Comparison of ENCODE assay signal across 34 cellular contexts in genomic region chr11:59678813-59679165, GRCh38. TPM values are rescaled to one million over a fixed set of nuclear protein-coding genes. Genes with fewer than 3 reads are reported as not detected.
"Had no signal": no experiment of that assay in that cellular context is flagged by ENCODE, and none has a peak within 500 bp of the region (broad histone marks: within the 10 kb centered on the region; RNA-seq: fewer than 3 reads in every experiment).

No MANE protein-coding gene starts in this region.

- ATAC-seq: T-helper 17 cell had no signal

- H3K36me3 ChIP-seq: adrenal gland, breast epithelium, Peyer's patch had no signal

- H3K9me3 ChIP-seq: adrenal gland, breast epithelium, Peyer's patch had no signal

- H3K27me3 ChIP-seq: adrenal gland, breast epithelium, Peyer's patch had no signal

- H3K27ac ChIP-seq: adrenal gland, breast epithelium, coronary artery, Peyer's patch, RWPE1 had no signal

- H3K4me3 ChIP-seq: adrenal gland, breast epithelium, coronary artery, Peyer's patch had no signal

- H3K4me1 ChIP-seq: adrenal gland, breast epithelium, Peyer's patch had no signal

- DNase-seq: activated B cell treated with CpG ODN at 0.5 μM for 24 hours; activated CD4-positive, alpha-beta T cell treated with anti-CD3 and anti-CD28 coated beads for 1 hour; activated CD4-positive, alpha-beta T cell treated with anti-CD3 and anti-CD28 coated beads, Interleukin-2, amount 10 ng/mL, durations not matched to agents 24 days and 14 days; activated CD4-positive, alpha-beta T cell treated with anti-CD3 and anti-CD28 coated beads, Interleukin-2, amount 50 U/mL, for 48 hours; activated naive CD4-positive, alpha-beta T cell treated with anti-CD3 and anti-CD28 coated beads, Interleukin-2, amount 50 U/mL, for 16 hours; activated naive CD8-positive, alpha-beta T cell treated with anti-CD3 and anti-CD28 coated beads, Interleukin-2, amount 10 ng/mL, durations not matched to agents 7 days and 5 days; activated T-cell treated with anti-CD3 and anti-CD28 coated beads for 4 hours; activated T-cell treated with anti-CD3 and anti-CD28 coated beads, Interleukin-2, amount 50 U/mL, for 72 hours; adrenal gland; anterior cingulate cortex; central memory CD4-positive, alpha-beta T cell; KG1; NCI-H1048; NCI-H1417 treated with DMSO at 0.1 percent for 48 hours; NCI-H1694; NCI-H2029; NCI-H2107; NCI-H2171 treated with DMSO at 0.1 percent for 48 hours; NCI-H226; NCI-H748 treated with DMSO at 0.1 percent for 48 hours; NK-92 treated with Interleukin-12 subunit alpha and Interleukin-12 subunit beta, amount 100 ng/mL, for 24 hours; Peyer's patch; SHP77; T-helper 17 cell; T-helper 9 cell had no signal

RNA-seq across cellular contexts. Expression of gene OR10V1, which starts 34.9 kb away (rescaled TPM):
- total RNA-seq: activated B cell treated with CpG ODN at 0.5 μM for 24 hours; activated CD4-positive, alpha-beta T cell treated with anti-CD3 and anti-CD28 coated beads, Interleukin-2, amount 10 ng/mL, durations not matched to agents 24 days and 14 days; activated CD8-positive, alpha-beta memory T cell treated with anti-CD3 and anti-CD28 coated beads for 36 hours; activated naive CD8-positive, alpha-beta T cell treated with anti-CD3 and anti-CD28 coated beads, Interleukin-2, amount 10 ng/mL, durations not matched to agents 7 days and 5 days; activated T-cell treated with anti-CD3 and anti-CD28 coated beads, Interleukin-2, amount 50 U/mL, for 72 hours; adrenal gland; breast epithelium; chondrocyte; LHCN-M2; M059J; NCI-H460; Peyer's patch; SK-MEL-5; T-helper 17 cell had no signal
- polyA plus RNA-seq: adrenal gland had no signal
